In genomic region chr7:101154693-101155102, GRCh38 we compare ENCODE assay signal across 6 cellular contexts. TPM values are rescaled to one million over a fixed set of nuclear protein-coding genes. Genes with fewer than 3 reads are reported as not detected.
DNase-seq lines count a peak whose midpoint lies in the region; ATAC-seq and TF ChIP-seq lines count a peak whose summit lies in the region.

No MANE protein-coding gene starts in this region.

- H3K27ac Mint-ChIP-seq in Calu3 (ENCODE audit: unreplicated experiment): peak overlapping the region; percentile 60

- CTCF ChIA-PET in Calu3 (lab: Charles Lee): no interaction called here

- H3K4me1 ChIP-seq in ectodermal cell (ENCODE audit: control insufficient read depth, insufficient read depth, low read length): peaks cover 6% of the 10 kb centered on the region

- H3K27me3 Mint-ChIP-seq in Calu3 (ENCODE audit: unreplicated experiment): no peaks in the 10 kb centered on the region

- H3K4me3 ChIP-seq in ectodermal cell (ENCODE audit: insufficient read depth, low read depth, low read length) (peak overlapping the region; percentile 64), retinal pigment epithelial cell (ENCODE audit: low read length) (peak overlapping the region; percentile 80)

- DNase-seq in Calu3 (no peak), retinal pigment epithelial cell (ENCODE audit: low read depth) (no peak), occipital lobe (lab: John Stamatoyannopoulos, UW) (no peak), midbrain (lab: John Stamatoyannopoulos, UW) (no peak)

- no peaks in the 10 kb centered on the region for H3K27me3 ChIP-seq in ectodermal cell (ENCODE audit: control insufficient read depth, insufficient read depth, low read length, poor library complexity, severe bottlenecking)

- TF ChIP-seq CTCF in Calu3 (IDR thresholded peaks at IDR 0.05; ENCODE audit: unreplicated experiment): no peak
- no peak for TF ChIP-seq CTCF in retinal pigment epithelial cell (conservative IDR thresholded peaks at IDR 0.05; ENCODE audit: low read depth, low read length)

- H3K27ac ChIP-seq in ectodermal cell (ENCODE audit: insufficient read depth, low read depth, low read length, poor library complexity, severe bottlenecking): no peak overlapping the region

- no peaks in the 10 kb centered on the region for H3K9me3 Mint-ChIP-seq in Calu3 (ENCODE audit: low read depth, unreplicated experiment)

- H3K9me3 ChIP-seq in ectodermal cell (ENCODE audit: control insufficient read depth, low read length): no peaks in the 10 kb centered on the region

- intact Hi-C loops in Calu3 (cut with micrococcal nuclease; ENCODE audit: unreplicated experiment): no loop called here

- peaks cover 7% of the 10 kb centered on the region for H3K4me1 Mint-ChIP-seq in Calu3 (ENCODE audit: low read depth, unreplicated experiment)

- ATAC-seq in HG03196 (IDR thresholded peaks at IDR 0.05; ENCODE audit: unreplicated experiment): peak; percentile 20

- WGBS in ectodermal cell, 2 experiments: 1% methylated on average over 34 of the region's 34 CpGs

- BruUV-seq in Calu3 (replicated peaks; lab: Mats Ljungman, UMichigan): no TSS peak

- H3K4me3 Mint-ChIP-seq in Calu3 (ENCODE audit: low read depth, unreplicated experiment): peak overlapping the region; percentile 58

- no peaks in the 10 kb centered on the region for H3K36me3 ChIP-seq in ectodermal cell (ENCODE audit: control insufficient read depth, insufficient read depth, low read length)

- peaks cover 36% of the 10 kb centered on the region for H3K36me3 Mint-ChIP-seq in Calu3 (ENCODE audit: insufficient read depth, unreplicated experiment)

RNA-seq across cellular contexts. Expression of gene AP1S1, which starts 0.4 kb away (rescaled TPM):
- total RNA-seq in Calu3 (2022) (45.6 and 61.6 TPM in 2 replicates), occipital lobe (93.4 TPM)
- 57.2 TPM for polyA plus RNA-seq in ectodermal cell (2013, experiment 1 of 4)
- polyA plus RNA-seq in ectodermal cell (2013, experiment 2 of 4): 50.0 TPM
- polyA plus RNA-seq in ectodermal cell (2013, experiment 3 of 4): 43.9 TPM
- 47.8 TPM for polyA plus RNA-seq in ectodermal cell (2013, experiment 4 of 4)

RNA-seq across cellular contexts. Expression of gene VGF, which starts 10.7 kb away (rescaled TPM):
- 0.14 and 0.81 TPM in 2 replicates for total RNA-seq in Calu3 (2022)
- polyA plus RNA-seq in ectodermal cell (2013, experiment 1 of 4): 7.0 TPM
- polyA plus RNA-seq in ectodermal cell (2013, experiment 2 of 4): 3.8 TPM
- polyA plus RNA-seq in ectodermal cell (2013, experiment 3 of 4): 3.1 TPM
- polyA plus RNA-seq in ectodermal cell (2013, experiment 4 of 4): 2.4 TPM
- 9.7 TPM for total RNA-seq in occipital lobe

RNA-seq across cellular contexts. Expression of gene NAT16, which starts 25.4 kb away (rescaled TPM):
- total RNA-seq in Calu3 (2022) (not detected in 2 replicates), occipital lobe (1.2 TPM)
- polyA plus RNA-seq in ectodermal cell (2013, experiment 1 of 4): 0.96 TPM
- 0.46 TPM for polyA plus RNA-seq in ectodermal cell (2013, experiment 2 of 4)
- 0.48 TPM for polyA plus RNA-seq in ectodermal cell (2013, experiment 3 of 4)
- polyA plus RNA-seq in ectodermal cell (2013, experiment 4 of 4): 0.89 TPM

RNA-seq across cellular contexts. Expression of gene SERPINE1, which starts 27.8 kb away (rescaled TPM):
- total RNA-seq in Calu3 (2022): 1.1 and 1.8 TPM in 2 replicates
- polyA plus RNA-seq in ectodermal cell (2013, experiment 1 of 4): 2.8 TPM
- 1.7 TPM for polyA plus RNA-seq in ectodermal cell (2013, experiment 2 of 4)
- 2.7 TPM for polyA plus RNA-seq in ectodermal cell (2013, experiment 3 of 4)
- polyA plus RNA-seq in ectodermal cell (2013, experiment 4 of 4): 3.0 TPM
- total RNA-seq in occipital lobe: 0.78 TPM

RNA-seq across cellular contexts. Expression of gene MOGAT3, which starts 46.1 kb away (rescaled TPM):
- total RNA-seq in Calu3 (2022) (not detected in 2 replicates), occipital lobe (not detected)
- polyA plus RNA-seq in ectodermal cell (2013, experiment 1 of 4): not detected
- not detected for polyA plus RNA-seq in ectodermal cell (2013, experiment 2 of 4)
- polyA plus RNA-seq in ectodermal cell (2013, experiment 3 of 4): not detected
- polyA plus RNA-seq in ectodermal cell (2013, experiment 4 of 4): not detected
